In the genomic region with DNA sequence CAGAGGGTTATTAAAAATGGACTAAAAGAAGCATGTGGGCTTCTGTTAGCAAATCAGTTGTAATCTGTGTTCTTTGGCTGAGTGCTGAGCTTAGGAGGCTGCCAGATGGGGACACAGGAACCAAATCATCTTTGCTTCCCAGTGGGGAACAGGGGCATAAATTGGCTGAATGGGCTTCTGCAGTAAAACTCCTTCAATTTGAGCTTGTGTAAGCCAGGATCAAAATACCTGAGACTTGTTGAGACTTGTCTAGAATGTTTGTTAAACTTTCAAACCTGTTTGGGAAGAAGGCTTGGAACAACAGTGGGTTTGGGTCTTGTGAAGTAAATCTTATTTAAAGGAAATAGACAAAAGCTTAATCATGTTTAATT, we compare ENCODE assay signal across 8 cellular contexts. TPM values are rescaled to one million over a fixed set of nuclear protein-coding genes. Genes with fewer than 3 reads are reported as not detected.
A peak's percentile ranks its signal among the peaks of the same experiment; 100 is the strongest.
DNase-seq lines count a peak whose midpoint lies in the region; ATAC-seq, FAIRE-seq and TF ChIP-seq lines count a peak whose summit lies in the region.

No MANE protein-coding gene starts in this region.

- peak; percentile 45 for DNase-seq in Daoy (ENCODE audit: low read depth)
- DNase-seq in NCI-H345 treated with DMSO at 0.1 percent for 48 hours (lab: John Stamatoyannopoulos, UW; ENCODE audit: unreplicated experiment) = peak; percentile 73
- DNase-seq in choroid plexus epithelial cell (ENCODE audit: low read depth) = peak; percentile 58
- no peak for DNase-seq in pancreas
- DNase-seq in cerebellar nuclear complex (lab: John Stamatoyannopoulos, UW) = no peak
- DNase-seq in NCI-H526 treated with DMSO at 0.1 percent for 48 hours (lab: John Stamatoyannopoulos, UW) = no peak
- no peak for DNase-seq in stimulated activated CD4-positive, alpha-beta T cell treated with anti-CD3 and anti-CD28 coated beads, Interleukin-2, amount 100 ng/mL, for 48 hours
- DNase-seq in Kasumi-1 (lab: John Stamatoyannopoulos, UW) = no peak

- H3K27me3 ChIP-seq in pancreas = no peaks in the 10 kb centered on the region

- H3K9me3 ChIP-seq in pancreas = no peaks in the 10 kb centered on the region

- H3K27ac ChIP-seq in pancreas = peak overlapping the region in 2 of 4 donors; percentile 28 to 75

- no peaks in the 10 kb centered on the region for H3K36me3 ChIP-seq in pancreas

- FAIRE-seq in pancreas (lab: Jason Lieb, UNC) = no peak

- intact Hi-C loops in pancreas (cut with DNase I) = no loop called here

- H3K4me3 ChIP-seq in choroid plexus epithelial cell (ENCODE audit: low read depth, low read length) = no peak overlapping the region
- no peak overlapping the region for H3K4me3 ChIP-seq in pancreas

- ATAC-seq in pancreas = peak; percentile 20 to 40 (median 26)

- TF ChIP-seq CTCF in choroid plexus epithelial cell (conservative IDR thresholded peaks at IDR 0.05; ENCODE audit: low read depth, low read length) = no peak
- no peak for TF ChIP-seq CTCF in pancreas (IDR thresholded peaks at IDR 0.05)

- peaks cover 5 to 39% (median 19%) of the 10 kb centered on the region in 3 donors for H3K4me1 ChIP-seq in pancreas

RNA-seq across cellular contexts. Expression of a gene that starts 32.2 kb away (rescaled TPM):
- total RNA-seq in Daoy (2014; rRNA removed; shearing (Covaris generic)) = 51.7 and 52.8 TPM in 2 replicates
- 10 to 100 TPM in 3 of 6 donors, 1 to 10 TPM in 3; 7.5 to 14.2 (median 10.6) TPM for total RNA-seq in pancreas
- polyA plus RNA-seq in pancreas = 1 to 10 TPM; 5.7 to 7.7 TPM

Comparison
In these comparisons a context has a peak if more than half of its experiments do, and no peak if none do; other contexts are left out.
1. DNase-seq: peak in Daoy (single experiment), NCI-H345 treated with DMSO at 0.1 percent for 48 hours (single experiment) and choroid plexus epithelial cell (single experiment); none in pancreas (0 of 6), cerebellar nuclear complex (0 of 2), NCI-H526 treated with DMSO at 0.1 percent for 48 hours (single experiment), stimulated activated CD4-positive, alpha-beta T cell treated with anti-CD3 and anti-CD28 coated beads, Interleukin-2, amount 100 ng/mL, for 48 hours (0 of 2) and Kasumi-1 (0 of 2).